8 cellular contexts compared by ENCODE assay signal in genomic region chr16:87778476-87778829, GRCh38. TPM values are rescaled to one million over a fixed set of nuclear protein-coding genes. Genes with fewer than 3 reads are reported as not detected.
DNase-seq lines count a peak whose midpoint lies in the region; ATAC-seq, FAIRE-seq and TF ChIP-seq lines count a peak whose summit lies in the region.

No MANE protein-coding gene starts in this region.

- TF ChIP-seq EP300 in A549 (IDR thresholded peaks at IDR 0.05): no peak

- H3K79me2 ChIP-seq in HCT116 (ENCODE audit: insufficient read depth, low read length): no peaks in the 10 kb centered on the region

- H3K36me3 ChIP-seq in HCT116 (ENCODE audit: control insufficient read depth in 1 of 2, insufficient read depth in 2 of 2, low read length in 2 of 2): no peaks in the 10 kb centered on the region

- no peaks in the 10 kb centered on the region for H3K9me3 ChIP-seq in A549
- no peaks in the 10 kb centered on the region for H3K9me3 ChIP-seq in HCT116 (ENCODE audit: control insufficient read depth in 1 of 2, insufficient read depth in 1 of 2, low read depth in 1 of 2, low read length in 2 of 2)

- RAD21 ChIA-PET in HCT116 (lab: Charles Lee; ENCODE audit: low non-redundant PET in 1 of 2, low total read pairs in 2 of 2, uncharacterized antibody in 2 of 2, unreplicated experiment in 2 of 2): interaction anchor here (0.7 to 3.0 kb wide), 8 partner anchors 9 to 92 kb away, joined by 3 to 50 read pairs (median 4); partner anchors contain the start of gene SLC7A5 (in 2 of the 2)

- H3K27me3 Mint-ChIP-seq in activated CD8-positive, alpha-beta T cell treated with anti-CD3 and anti-CD28 coated beads, Interleukin-2, amount 10 ng/mL, durations not matched to agents 7 days and 5 days (ENCODE audit: low read depth): no peaks in the 10 kb centered on the region
- peaks cover 18 to 19% (median 18%) of the 10 kb centered on the region in 3 donors for H3K27me3 Mint-ChIP-seq in immature natural killer cell (ENCODE audit: low read depth in 3 of 3)

- TF ChIP-seq CTCF in A549 (IDR thresholded peaks at IDR 0.05) (no peak), HCT116 (IDR thresholded peaks at IDR 0.05 in 2 of 3, conservative IDR thresholded peaks at IDR 0.05 in 1 of 3; ENCODE audit: borderline replicate concordance in 1 of 3, insufficient read depth in 1 of 3, low read depth in 2 of 3, low read length in 2 of 3) (no peak), GM13976 (IDR thresholded peaks at IDR 0.05; ENCODE audit: borderline replicate concordance, control extremely low read depth, extremely low read depth, insufficient read depth, missing control alignments) (no peak)

- in situ Hi-C loops in GM13976 (cut with MboI; ENCODE audit: low sequenced_read_pairs, unreplicated experiment): loop anchor here (5.0 kb wide), 1 partner anchor 74 kb away; no protein-coding TSS in a partner anchor

- CTCF ChIA-PET in A549 (lab: Yijun Ruan, JAX) (interaction anchor here (0.6 to 8.2 kb wide), 33 partner anchors 9 to 186 kb away, joined by 3 to 417 read pairs (median 7); partner anchors contain the start of genes BANP, KLHDC4 and SLC7A5), HCT116 (lab: Charles Lee) (interaction anchor here (0.6 to 5.2 kb wide), 26 partner anchors 9 to 792 kb away, joined by 3 to 257 read pairs (median 4); partner anchors contain the start of genes BANP, KLHDC4, SLC7A5 and ZC3H18)
- CTCF ChIA-PET in activated CD8-positive, alpha-beta T cell treated with anti-CD3 and anti-CD28 coated beads, Interleukin-2, amount 10 ng/mL, durations not matched to agents 7 days and 5 days (lab: Charles Lee): interaction anchor here (0.7 to 4.2 kb wide), 46 partner anchors 10 to 660 kb away, joined by 3 to 493 read pairs (median 7); partner anchors contain the start of genes BANP, KLHDC4 and SLC7A5

- peak overlapping the region; percentile 57 for H3K9ac ChIP-seq in HCT116 (ENCODE audit: low read length)

- H3K4me3 Mint-ChIP-seq in activated CD8-positive, alpha-beta T cell treated with anti-CD3 and anti-CD28 coated beads, Interleukin-2, amount 10 ng/mL, durations not matched to agents 7 days and 5 days: peak overlapping the region; percentile 66
- peak overlapping the region in 2 of 5 donors; percentile 39 to 44 for H3K4me3 Mint-ChIP-seq in immature natural killer cell

- ATAC-seq in A549 (peak in 1 of 2 experiments; percentile 17; a peak in 3 of 6 replicates), HCT116 (no peak), GM18861 (IDR thresholded peaks at IDR 0.05; ENCODE audit: unreplicated experiment) (no peak), GM19035 (IDR thresholded peaks at IDR 0.05; ENCODE audit: unreplicated experiment) (no peak)
- no peak for ATAC-seq in activated CD8-positive, alpha-beta T cell treated with anti-CD3 and anti-CD28 coated beads, Interleukin-2, amount 10 ng/mL, durations not matched to agents 7 days and 5 days

- peak overlapping the region; percentile 92 for H2AFZ ChIP-seq in HCT116 (ENCODE audit: low read depth, low read length, poor library complexity, severe bottlenecking)

- POLR2A ChIA-PET in A549 (lab: Yijun Ruan, JAX): interaction anchor here (0.6 to 2.3 kb wide), 11 partner anchors 12 to 91 kb away, joined by 3 to 73 read pairs (median 7); partner anchors contain the start of gene SLC7A5
- POLR2A ChIA-PET in HCT116 (lab: Charles Lee): interaction anchor here (0.8 to 4.0 kb wide), 9 partner anchors 9 to 97 kb away, joined by 3 to 113 read pairs (median 4); partner anchors contain the start of gene SLC7A5
- POLR2A ChIA-PET in activated CD8-positive, alpha-beta T cell treated with anti-CD3 and anti-CD28 coated beads, Interleukin-2, amount 10 ng/mL, durations not matched to agents 7 days and 5 days (lab: Charles Lee): interaction anchor here (0.6 to 4.1 kb wide), 14 partner anchors 12 to 652 kb away, joined by 3 to 96 read pairs (median 4); partner anchors contain the start of genes BANP, KLHDC4 and SLC7A5

- no peak for TF ChIP-seq POLR2A in A549 (IDR thresholded peaks at IDR 0.05; ENCODE audit: low read length)
- TF ChIP-seq POLR2A in HCT116 (IDR thresholded peaks at IDR 0.05; ENCODE audit: borderline replicate concordance, extremely low read depth, insufficient read depth, insufficient read length): no peak

- FAIRE-seq in A549 (lab: Jason Lieb, UNC): no peak

- peaks cover 11% of the 10 kb centered on the region for H3K36me3 Mint-ChIP-seq in activated CD8-positive, alpha-beta T cell treated with anti-CD3 and anti-CD28 coated beads, Interleukin-2, amount 10 ng/mL, durations not matched to agents 7 days and 5 days (ENCODE audit: low read depth)
- H3K36me3 Mint-ChIP-seq in immature natural killer cell: no peaks in the 10 kb centered on the region

- H3K4me1 Mint-ChIP-seq in activated CD8-positive, alpha-beta T cell treated with anti-CD3 and anti-CD28 coated beads, Interleukin-2, amount 10 ng/mL, durations not matched to agents 7 days and 5 days (ENCODE audit: low read depth): peaks cover 65% of the 10 kb centered on the region
- peaks cover 37 to 38% of the 10 kb centered on the region in 2 donors for H3K4me1 Mint-ChIP-seq in immature natural killer cell

- peak overlapping the region; percentile 96 for H3K27ac ChIP-seq in A549
- peak overlapping the region; percentile 72 for H3K27ac ChIP-seq in HCT116 (ENCODE audit: low read depth, low read length)

- peak overlapping the region; percentile 97 for H3K27ac Mint-ChIP-seq in activated CD8-positive, alpha-beta T cell treated with anti-CD3 and anti-CD28 coated beads, Interleukin-2, amount 10 ng/mL, durations not matched to agents 7 days and 5 days
- peak overlapping the region in 5 of 6 donors; percentile 60 to 99 (median 98) for H3K27ac Mint-ChIP-seq in immature natural killer cell

- no peaks in the 10 kb centered on the region for H3K27me3 ChIP-seq in HCT116 (ENCODE audit: insufficient read depth, low read length)

- no peaks in the 10 kb centered on the region for H3K9me2 ChIP-seq in HCT116 (ENCODE audit: insufficient read depth)

- H3K9me3 Mint-ChIP-seq in activated CD8-positive, alpha-beta T cell treated with anti-CD3 and anti-CD28 coated beads, Interleukin-2, amount 10 ng/mL, durations not matched to agents 7 days and 5 days (ENCODE audit: insufficient read depth): peaks cover 6% of the 10 kb centered on the region
- no peaks in the 10 kb centered on the region for H3K9me3 Mint-ChIP-seq in immature natural killer cell

- no peak for DNase-seq in A549 (ENCODE audit: low read depth in 1 of 2, low spot score in 1 of 2)
- DNase-seq in HCT116 (ENCODE audit: low read depth, low spot score): no peak
- DNase-seq in activated CD8-positive, alpha-beta T cell treated with anti-CD3 and anti-CD28 coated beads, Interleukin-2, amount 10 ng/mL, durations not matched to agents 7 days and 5 days: peak; percentile 28
- no peak for DNase-seq in immature natural killer cell
- no peak for DNase-seq in cortex of kidney (lab: John Stamatoyannopoulos, UW)
- DNase-seq in GM13976 (ENCODE audit: low spot score): no peak

- no peaks in the 10 kb centered on the region for H4K20me1 ChIP-seq in HCT116 (ENCODE audit: insufficient read depth)

- intact Hi-C loops in HCT116 (cut with micrococcal nuclease): loop anchor here (1.0 to 10.0 kb wide), 4 partner anchors 28 to 784 kb away; partner anchors contain the start of genes BANP and ZFPM1

- 53% methylated on average over 13 of the region's 13 CpGs for WGBS in A549 (ENCODE audit: missing lambda C conversion rate)

- no peak for TF ChIP-seq RAD21 in A549 (conservative IDR thresholded peaks at IDR 0.05 in 1 of 2, IDR thresholded peaks at IDR 0.05 in 1 of 2)
- no peak for TF ChIP-seq RAD21 in HCT116 (IDR thresholded peaks at IDR 0.05; ENCODE audit: low read depth)

- H3K4me1 ChIP-seq in A549 (peaks cover 43% of the 10 kb centered on the region), HCT116 (ENCODE audit: control insufficient read depth in 1 of 2, insufficient read depth in 2 of 2, low read length in 2 of 2) (peaks cover 14 to 44% of the 10 kb centered on the region in 2 experiments; a peak in 3 of 4 replicates)

- TSS peak; percentile 83 for BruUV-seq in HCT116 (replicated peaks; lab: Mats Ljungman, UMichigan)

- H3K4me2 ChIP-seq in A549 (peak overlapping the region; percentile 64), HCT116 (ENCODE audit: low read length) (peak overlapping the region; percentile 69)

- H3K4me3 ChIP-seq in A549: peak overlapping the region; percentile 31; the same call in 2 of the 3 replicates
- H3K4me3 ChIP-seq in HCT116 (replicated peaks in 1 of 2; ENCODE audit: low read depth in 1 of 2, low read length in 2 of 2): peak overlapping the region in 1 of 2 experiments; percentile 15; a peak in 1 of 4 replicates

TF ChIP-seq in A549, 52 proteins besides CTCF, POLR2A, EP300 and RAD21 (continues in another document):
- TF ChIP-seq, protein P1, sequence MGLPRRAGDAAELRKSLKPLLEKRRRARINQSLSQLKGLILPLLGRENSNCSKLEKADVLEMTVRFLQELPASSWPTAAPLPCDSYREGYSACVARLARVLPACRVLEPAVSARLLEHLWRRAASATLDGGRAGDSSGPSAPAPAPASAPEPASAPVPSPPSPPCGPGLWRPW (IDR thresholded peaks at IDR 0.05): no peak
- TF ChIP-seq HDAC2 (IDR thresholded peaks at IDR 0.05) (no peak), GATA3 (IDR thresholded peaks at IDR 0.05; ENCODE audit: borderline replicate concordance) (no peak), SMC3 (IDR thresholded peaks at IDR 0.05) (no peak), ZNF302 (CRISPR knock-in tag; IDR thresholded peaks at IDR 0.05) (peak; percentile 35; the same call in 1 of the 2 replicates)

TF ChIP-seq in HCT116, 20 proteins besides CTCF, POLR2A, EP300 and RAD21 (continues in another document):
- TF ChIP-seq MAX (IDR thresholded peaks at IDR 0.05) (no peak), CEBPB (IDR thresholded peaks at IDR 0.05; ENCODE audit: low read depth) (no peak), EZH2 (IDR thresholded peaks at IDR 0.05) (no peak)

RNA-seq across cellular contexts. Expression of gene KLHDC4, which starts 12.7 kb away (rescaled TPM):
- polyA plus RNA-seq in A549 (2011; rRNA removed) (22.6 and 25.9 TPM in 2 replicates), A549 (2017; fragmentation: RNase III; extraction: RNeasy Plus Mini Kit Qiagen cat#74134 plus additional on column Dnase treatment) (34.8 to 38.2 TPM (median 37.2 TPM) in 3 replicates), immature natural killer cell (10 to 100 TPM; 52.0 to 70.0 (median 61.0) TPM)
- 49.9 and 55.6 TPM in 2 replicates for polyA plus RNA-seq in A549 (2012; cell fraction: cytosol; rRNA removed)
- polyA plus RNA-seq in A549 (2012; cell fraction: nucleus; rRNA removed): 197 and 201 TPM in 2 replicates
- 30.0 and 33.8 TPM in 2 replicates for polyA minus RNA-seq in A549 (2011; rRNA and poly(A)+ RNA removed)
- total RNA-seq in HCT116 (2021; ENCODE audit: unreplicated experiment): 107 TPM
- polyA plus RNA-seq in HCT116 (2012): 52.5 and 56.9 TPM in 2 replicates
- total RNA-seq in activated CD8-positive, alpha-beta T cell treated with anti-CD3 and anti-CD28 coated beads, Interleukin-2, amount 10 ng/mL, durations not matched to agents 7 days and 5 days: 100 to 1,000 TPM in 1 of 2 experiments, 10 to 100 TPM in 1; 91.7 to 101 TPM
